ENCODE assay signal across 1 cellular context in the genomic region with DNA sequence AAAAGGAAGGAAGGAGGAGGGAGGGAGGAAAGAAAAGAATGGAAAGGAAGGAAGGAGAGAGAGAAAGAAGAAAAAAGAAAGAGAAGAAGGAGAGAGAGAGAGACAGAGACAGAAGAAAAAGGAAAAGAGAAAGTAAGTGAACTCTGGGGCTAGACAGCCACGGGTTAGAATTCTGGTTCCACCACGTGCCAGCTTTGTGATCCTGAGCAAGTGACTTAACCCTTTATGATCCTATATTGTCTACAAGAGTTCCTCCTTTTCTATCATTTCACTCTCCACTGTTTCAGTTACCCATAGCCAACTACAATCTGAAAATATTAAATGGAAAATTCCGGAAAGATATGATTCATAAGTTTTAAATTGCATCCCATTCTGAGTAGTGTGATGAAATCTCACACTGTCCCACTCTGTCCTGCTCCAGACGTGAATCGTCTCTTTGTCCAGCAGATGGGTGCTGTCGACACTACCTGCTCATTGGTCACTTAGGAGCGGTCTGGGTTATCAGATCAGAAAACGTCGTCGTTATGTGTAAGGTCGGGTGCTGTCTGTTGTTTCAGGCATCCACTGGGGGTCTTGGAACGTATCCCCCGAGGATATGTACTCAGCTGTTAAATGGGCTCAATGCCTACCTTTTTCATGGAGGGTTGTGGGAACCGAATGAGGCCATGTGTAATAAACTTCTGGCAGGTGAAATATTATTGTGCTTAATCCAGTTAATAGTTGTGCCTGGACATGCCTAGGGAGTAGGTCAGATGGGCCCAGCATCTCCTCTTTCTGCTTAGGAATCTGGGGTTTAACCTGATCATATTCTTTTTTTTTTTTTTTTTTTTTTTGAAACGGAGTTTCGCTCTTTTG.
TF ChIP-seq lines count a peak whose summit lies in the region.

No MANE protein-coding gene starts in this region.

TF ChIP-seq in K562, 482 proteins besides CTCF, POLR2A, EP300 and RAD21 (continued from another document):
- TF ChIP-seq CEBPG (CRISPR knock-in tag; IDR thresholded peaks at IDR 0.05): no peak
- peak in 1 of 2 experiments; percentile 44; a peak in 1 of 4 replicates for TF ChIP-seq CEBPG (tag; conservative IDR thresholded peaks at IDR 0.05 in 1 of 2, IDR thresholded peaks at IDR 0.05 in 1 of 2)
- TF ChIP-seq L3MBTL2 (IDR thresholded peaks at IDR 0.05): 0 out of 2 replicates have a peak, but pooled peaks have one; percentile 11
